ENCODE assay signal across 8 cellular contexts in the genomic region with DNA sequence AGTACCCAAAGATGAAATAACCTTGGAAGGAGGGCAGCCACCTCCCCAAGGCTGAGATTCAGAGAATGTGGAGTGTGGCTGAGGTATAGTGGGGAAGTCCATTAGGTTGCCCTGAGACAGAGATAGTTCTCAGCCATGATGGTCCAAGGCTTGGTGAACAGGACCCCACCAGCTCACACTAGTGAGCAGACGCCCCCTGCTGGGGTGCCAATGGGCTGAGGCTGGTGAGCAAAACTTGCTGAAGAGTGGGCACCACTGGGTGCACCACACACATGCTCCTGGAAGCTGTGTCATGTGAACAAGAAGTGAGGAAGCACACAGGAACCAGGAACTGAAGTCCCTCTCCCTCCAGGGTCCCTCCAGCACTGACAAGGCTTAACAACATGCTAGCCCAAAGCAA. TPM values are rescaled to one million over a fixed set of nuclear protein-coding genes. Genes with fewer than 3 reads are reported as not detected.
DNase-seq lines count a peak whose midpoint lies in the region; ATAC-seq and TF ChIP-seq lines count a peak whose summit lies in the region.

No MANE protein-coding gene starts in this region.

- TF ChIP-seq POLR2A in heart left ventricle (IDR thresholded peaks at IDR 0.05) = no peak

- no peaks in the 10 kb centered on the region for H3K4me1 ChIP-seq in CD4-positive, alpha-beta memory T cell (ENCODE audit: insufficient read depth, low read length)
- no peaks in the 10 kb centered on the region for H3K4me1 ChIP-seq in heart left ventricle

- TF ChIP-seq CTCF in heart left ventricle (IDR thresholded peaks at IDR 0.05) = peak in 9 of 12 donors; percentile 26 to 49 (median 36)

- H3K27ac Mint-ChIP-seq in CD4-positive, alpha-beta memory T cell = peak overlapping the region in 1 of 7 donors; percentile 71
- H3K27ac Mint-ChIP-seq in activated T-cell treated with anti-CD3 and anti-CD28 coated beads, Interleukin-2, amount 50 U/mL, for 24 hours = no peak overlapping the region

- ATAC-seq in GM21423 (IDR thresholded peaks at IDR 0.05; ENCODE audit: unreplicated experiment) (peak; percentile 58), heart left ventricle (peak in 1 of 4 donors; percentile 53), HG02870 (IDR thresholded peaks at IDR 0.05; ENCODE audit: unreplicated experiment) (no peak)

- H3K27me3 ChIP-seq in CD4-positive, alpha-beta memory T cell (ENCODE audit: insufficient read depth, low read length) = no peaks in the 10 kb centered on the region
- no peaks in the 10 kb centered on the region for H3K27me3 ChIP-seq in heart left ventricle

- intact Hi-C loops in CD4-positive, alpha-beta memory T cell (cut with micrococcal nuclease) = no loop called here
- intact Hi-C loops in heart left ventricle (cut with DNase I) = loop anchor here in 3 of 10 donors (10.0 kb wide), 1 partner anchor 311 kb away; no protein-coding TSS in a partner anchor

- WGBS in heart left ventricle, 4 donors = 12 to 28% (median 15%) methylated on average over 1 of the region's 1 CpG

- H3K4me3 Mint-ChIP-seq in CD4-positive, alpha-beta memory T cell = no peak overlapping the region
- H3K4me3 Mint-ChIP-seq in activated T-cell treated with anti-CD3 and anti-CD28 coated beads, Interleukin-2, amount 50 U/mL, for 24 hours = no peak overlapping the region

- H3K4me3 ChIP-seq in CD4-positive, alpha-beta memory T cell (ENCODE audit: low read length in 2 of 2) = no peak overlapping the region
- no peak overlapping the region for H3K4me3 ChIP-seq in heart left ventricle

- no peak overlapping the region for H3K27ac ChIP-seq in CD4-positive, alpha-beta memory T cell (ENCODE audit: low read depth, low read length)
- no peak overlapping the region for H3K27ac ChIP-seq in heart left ventricle

- H3K9me3 Mint-ChIP-seq in CD4-positive, alpha-beta memory T cell = no peaks in the 10 kb centered on the region
- no peaks in the 10 kb centered on the region for H3K9me3 Mint-ChIP-seq in activated T-cell treated with anti-CD3 and anti-CD28 coated beads, Interleukin-2, amount 50 U/mL, for 24 hours

- peak in 3 of 5 donors; percentile 10 to 17 (median 14) for DNase-seq in CD4-positive, alpha-beta memory T cell
- DNase-seq in NCI-H69 (lab: John Stamatoyannopoulos, UW) (peak; percentile 54), heart left ventricle (peak in 2 of 5 donors; percentile 30 to 56), NCI-H2171 (lab: John Stamatoyannopoulos, UW) (no peak)
- peak; percentile 60 for DNase-seq in activated T-cell treated with anti-CD3 and anti-CD28 coated beads, Interleukin-2, amount 50 U/mL, for 24 hours
- peak; percentile 6 for DNase-seq in stimulated activated CD8-positive, alpha-beta memory T cell treated with anti-CD3 and anti-CD28 coated beads, Interleukin-15, amount 100 ng/mL, for 24 hours (ENCODE audit: low read depth)

- peaks cover 3 to 5% of the 10 kb centered on the region in 2 donors for H3K27me3 Mint-ChIP-seq in CD4-positive, alpha-beta memory T cell
- no peaks in the 10 kb centered on the region for H3K27me3 Mint-ChIP-seq in activated T-cell treated with anti-CD3 and anti-CD28 coated beads, Interleukin-2, amount 50 U/mL, for 24 hours

- no peaks in the 10 kb centered on the region for H3K36me3 ChIP-seq in CD4-positive, alpha-beta memory T cell (ENCODE audit: insufficient read depth, low read length)
- no peaks in the 10 kb centered on the region for H3K36me3 ChIP-seq in heart left ventricle

- POLR2A ChIA-PET in CD4-positive, alpha-beta memory T cell (lab: Charles Lee; ENCODE audit: partially characterized antibody) = no interaction called here

- no peaks in the 10 kb centered on the region for H3K4me1 Mint-ChIP-seq in CD4-positive, alpha-beta memory T cell
- peaks cover 1% of the 10 kb centered on the region for H3K4me1 Mint-ChIP-seq in activated T-cell treated with anti-CD3 and anti-CD28 coated beads, Interleukin-2, amount 50 U/mL, for 24 hours (ENCODE audit: low read depth)

- CTCF ChIA-PET in CD4-positive, alpha-beta memory T cell (lab: Charles Lee; ENCODE audit: partially characterized antibody) = interaction anchor here (0.7 to 2.3 kb wide), 4 partner anchors 9 to 787 kb away, joined by 3 to 10 read pairs (median 3); a partner anchor contains a TSS

- H3K9me3 ChIP-seq in CD4-positive, alpha-beta memory T cell (ENCODE audit: control insufficient read depth in 1 of 2, low read length in 2 of 2) = no peaks in the 10 kb centered on the region
- H3K9me3 ChIP-seq in heart left ventricle = no peaks in the 10 kb centered on the region

- H3K36me3 Mint-ChIP-seq in CD4-positive, alpha-beta memory T cell = no peaks in the 10 kb centered on the region
- H3K36me3 Mint-ChIP-seq in activated T-cell treated with anti-CD3 and anti-CD28 coated beads, Interleukin-2, amount 50 U/mL, for 24 hours (ENCODE audit: low read depth) = no peaks in the 10 kb centered on the region

RNA-seq across cellular contexts. Expression of a gene that starts 8.9 kb away (rescaled TPM):
- total RNA-seq in CD4-positive, alpha-beta memory T cell = 1 to 10 TPM in 1 of 2 experiments, under 1 TPM in 1; 0.49 to 2.2 TPM
- under 1 TPM in 1 of 2 donors, not detected in 1; 0.10 TPM for polyA plus RNA-seq in CD4-positive, alpha-beta memory T cell
- 1 to 10 TPM in 2 of 9 donors, under 1 TPM in 6, not detected in 1; 0.16 to 1.2 (median 0.55) TPM for total RNA-seq in heart left ventricle
- polyA plus RNA-seq in heart left ventricle = under 1 TPM; 0.19 to 0.36 TPM

RNA-seq across cellular contexts. Expression of a gene that starts 9.3 kb away (rescaled TPM):
- 10 to 100 TPM; 28.4 to 28.8 TPM for total RNA-seq in CD4-positive, alpha-beta memory T cell
- 10 to 100 TPM; 42.8 to 54.2 TPM for polyA plus RNA-seq in CD4-positive, alpha-beta memory T cell
- 10 to 100 TPM; 13.5 to 29.7 (median 24.9) TPM for total RNA-seq in heart left ventricle
- polyA plus RNA-seq in heart left ventricle = 10 to 100 TPM; 13.4 to 28.7 TPM
